ENCODE assay signal across 16 cellular contexts in the genomic region with DNA sequence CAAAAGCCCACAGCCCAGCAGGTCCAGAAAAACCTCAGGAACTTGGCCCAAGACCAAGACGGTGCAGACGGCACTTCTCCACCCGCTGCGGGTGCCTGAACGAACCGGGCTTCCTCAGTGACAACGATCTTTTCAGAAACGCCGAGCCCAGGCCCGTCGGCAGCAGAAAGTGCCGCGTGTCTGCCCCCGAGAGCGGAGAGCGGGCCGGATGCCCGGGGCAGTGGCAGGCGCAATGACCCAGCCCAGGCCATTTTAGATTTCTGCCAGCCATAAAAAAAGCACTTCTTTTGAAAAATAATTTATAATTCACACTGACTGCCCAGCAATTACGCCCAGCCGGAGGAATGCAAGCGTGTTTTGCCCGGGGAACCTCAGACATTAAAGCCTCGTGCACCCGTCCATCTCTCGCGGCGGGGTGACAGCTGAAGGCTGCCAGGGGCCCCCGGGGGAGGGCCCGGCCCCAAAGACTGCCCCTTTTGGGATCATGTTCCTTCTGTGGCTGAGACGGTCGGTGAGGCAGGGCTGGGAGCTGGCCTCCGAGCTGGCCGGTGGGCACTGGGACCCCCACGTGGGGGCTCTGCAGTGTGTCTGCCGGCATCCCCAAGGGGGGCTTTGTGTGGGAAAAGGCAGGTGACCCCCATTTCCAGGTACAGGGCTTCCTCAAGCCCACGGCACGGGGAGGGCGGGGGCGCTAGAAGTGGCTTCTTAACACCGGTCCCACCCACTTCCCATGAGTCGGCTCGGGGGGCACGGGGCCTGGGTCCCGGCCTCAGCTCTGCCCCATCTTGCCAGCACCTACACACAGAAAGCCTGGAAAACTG.
DNase-seq lines count a peak whose midpoint lies in the region; ATAC-seq and TF ChIP-seq lines count a peak whose summit lies in the region.
"Had no signal": no experiment of that assay in that cellular context is flagged by ENCODE, and none has a peak within 500 bp of the region (broad histone marks: within the 10 kb centered on the region; RNA-seq: fewer than 3 reads in every experiment).

No MANE protein-coding gene starts in this region.

- POLR2A ChIA-PET in RWPE1 (lab: Yijun Ruan, JAX; ENCODE audit: low non-redundant PET): no interaction called here

- no peak for TF ChIP-seq EP300 in gastroesophageal sphincter (IDR thresholded peaks at IDR 0.05)

- H2AFZ ChIP-seq in trophoblast cell (ENCODE audit: insufficient read depth, low read length, poor library complexity): no peak overlapping the region

- no peak overlapping the region for H4K12ac ChIP-seq in trophoblast cell (ENCODE audit: low read depth, low read length)

- WGBS in gastroesophageal sphincter (ENCODE audit: low coverage in 1 of 2), 2 donors: no CpG with 5 or more reads among the region's 45 CpGs
- no CpG with 5 or more reads among the region's 45 CpGs for WGBS in trophoblast cell (ENCODE audit: extremely low coverage, insufficient coverage, insufficient read length)

- H3K4me1 ChIP-seq in BLaER1 treated with 17β-estradiol and CSF1 and Interleukin-3, amounts not matched to agents 10 nM and 100 nM: peaks cover 48 to 74% (median 70%) of the 10 kb centered on the region in 10 experiments
- H3K4me1 ChIP-seq in gastroesophageal sphincter (peaks cover 0 to 38% (median 9%) of the 10 kb centered on the region in 3 donors), trophoblast cell (ENCODE audit: control insufficient read depth in 1 of 2, insufficient read depth in 2 of 2, low read length in 2 of 2) (peaks cover 10 to 12% of the 10 kb centered on the region in 2 experiments)

- peak overlapping the region in 4 of 10 experiments; percentile 6 to 35 (median 12); a peak in 4 of 20 replicates for H3K4me3 ChIP-seq in BLaER1 treated with 17β-estradiol and CSF1 and Interleukin-3, amounts not matched to agents 10 nM and 100 nM
- H3K4me3 ChIP-seq in gastroesophageal sphincter: peak overlapping the region in 1 of 2 donors; percentile 18
- H3K4me3 ChIP-seq in trophoblast cell (ENCODE audit: low read depth, low read length): no peak overlapping the region

- H4K91ac ChIP-seq in trophoblast cell (ENCODE audit: low read depth, low read length): no peak overlapping the region

- H2BK120ac ChIP-seq in trophoblast cell (ENCODE audit: insufficient read depth, low read length, poor library complexity): no peak overlapping the region

- CTCF ChIA-PET in RWPE1 (lab: Yijun Ruan, JAX): no interaction called here

- peak overlapping the region in 10 of 11 experiments; percentile 32 to 88 (median 74); a peak in 20 of 22 replicates for H3K9ac ChIP-seq in BLaER1 treated with 17β-estradiol and CSF1 and Interleukin-3, amounts not matched to agents 10 nM and 100 nM
- H3K9ac ChIP-seq in trophoblast cell (ENCODE audit: low read length): no peak overlapping the region

- H2BK12ac ChIP-seq in trophoblast cell (ENCODE audit: low read length): no peak overlapping the region

- H3K27me3 ChIP-seq in BLaER1 treated with 17β-estradiol and CSF1 and Interleukin-3, amounts not matched to agents 10 nM and 100 nM: peaks cover 0 to 59% (median 19%) of the 10 kb centered on the region in 11 experiments; a peak in 16 of 22 replicates
- H3K27me3 ChIP-seq in gastroesophageal sphincter (no peaks in the 10 kb centered on the region), trophoblast cell (ENCODE audit: insufficient read depth, low read length) (no peaks in the 10 kb centered on the region)

- ATAC-seq in gastroesophageal sphincter (peak; percentile 40), GM18909 (IDR thresholded peaks at IDR 0.05; ENCODE audit: poor library complexity, unreplicated experiment) (no peak), HG02610 (IDR thresholded peaks at IDR 0.05; ENCODE audit: unreplicated experiment) (no peak)
- ATAC-seq: T-cell had no signal

- H3K79me1 ChIP-seq in trophoblast cell (ENCODE audit: low read length): peaks cover 2% of the 10 kb centered on the region

- no peak overlapping the region for H4K8ac ChIP-seq in trophoblast cell (ENCODE audit: low read depth, low read length)

- DNase-seq in RWPE1 (ENCODE audit: low spot score): no peak
- DNase-seq in trophoblast cell: peak; percentile 42 to 67
- no peak for DNase-seq in NCI-H345 treated with DMSO at 0.1 percent for 48 hours (lab: John Stamatoyannopoulos, UW; ENCODE audit: unreplicated experiment)
- DNase-seq in NOMO-1 (lab: John Stamatoyannopoulos, UW; ENCODE audit: unreplicated experiment in 2 of 2): no peak
- DNase-seq: activated naive CD4-positive, alpha-beta T cell treated with anti-CD3 and anti-CD28 coated beads for 36 hours; central memory CD4-positive, alpha-beta T cell; HCEC 1CT; KG1; naive B cell; NCI-H1694 treated with DMSO at 0.1 percent for 48 hours; NCI-H526 treated with DMSO at 0.1 percent for 48 hours; T-cell had no signal

- H3K14ac ChIP-seq in trophoblast cell (ENCODE audit: low read length): no peak overlapping the region

- H3K36me3 ChIP-seq in BLaER1 treated with 17β-estradiol and CSF1 and Interleukin-3, amounts not matched to agents 10 nM and 100 nM: peaks cover 4 to 30% (median 13%) of the 10 kb centered on the region in 11 experiments; a peak in 13 of 22 replicates
- H3K36me3 ChIP-seq in gastroesophageal sphincter (peaks cover 0 to 10% of the 10 kb centered on the region in 2 donors), trophoblast cell (ENCODE audit: control insufficient read depth in 1 of 2, insufficient read depth in 2 of 2, low read length in 2 of 2) (no peaks in the 10 kb centered on the region)

- H4K20me1 ChIP-seq in BLaER1 treated with 17β-estradiol and CSF1 and Interleukin-3, amounts not matched to agents 10 nM and 100 nM: peaks cover 0 to 42% (median 0%) of the 10 kb centered on the region in 11 experiments; a peak in 3 of 22 replicates

- no peak overlapping the region for H3K23ac ChIP-seq in trophoblast cell (ENCODE audit: low read length)

- H3K79me2 ChIP-seq in trophoblast cell (ENCODE audit: control insufficient read depth, insufficient read depth, low read length, poor library complexity): peaks cover 3% of the 10 kb centered on the region

- H3K4ac ChIP-seq in trophoblast cell (ENCODE audit: low read depth, low read length): no peak overlapping the region

- H2AK5ac ChIP-seq in trophoblast cell (ENCODE audit: low read length): no peak overlapping the region

- TF ChIP-seq POLR2A in gastroesophageal sphincter (IDR thresholded peaks at IDR 0.05): no peak

- H3K18ac ChIP-seq in trophoblast cell (ENCODE audit: low read length): no peak overlapping the region

- no peak overlapping the region for H2BK5ac ChIP-seq in trophoblast cell (ENCODE audit: low read depth, low read length, poor library complexity)

- TF ChIP-seq CTCF in RWPE1 (conservative IDR thresholded peaks at IDR 0.05; ENCODE audit: low read depth) (no peak), gastroesophageal sphincter (IDR thresholded peaks at IDR 0.05) (no peak)

- H3K9me3 ChIP-seq in BLaER1 treated with 17β-estradiol and CSF1 and Interleukin-3, amounts not matched to agents 10 nM and 100 nM (replicated peaks in 1 of 11): peaks cover 20 to 49% (median 41%) of the 10 kb centered on the region in 11 experiments
- H3K9me3 ChIP-seq in gastroesophageal sphincter: peaks cover 0 to 5% (median 0%) of the 10 kb centered on the region in 3 donors
- peaks cover 13% of the 10 kb centered on the region for H3K9me3 ChIP-seq in trophoblast cell (ENCODE audit: insufficient read depth, low read depth, low read length)

- peak overlapping the region; percentile 76 to 98 (median 95) for H3K4me2 ChIP-seq in BLaER1 treated with 17β-estradiol and CSF1 and Interleukin-3, amounts not matched to agents 10 nM and 100 nM
- no peak overlapping the region for H3K4me2 ChIP-seq in trophoblast cell (ENCODE audit: low read length)

- peak overlapping the region in 10 of 11 experiments; percentile 41 to 99 (median 88); a peak in 18 of 22 replicates for H3K27ac ChIP-seq in BLaER1 treated with 17β-estradiol and CSF1 and Interleukin-3, amounts not matched to agents 10 nM and 100 nM
- peak overlapping the region; percentile 2; the same call in 1 of the 2 replicates for H3K27ac ChIP-seq in RWPE1
- H3K27ac ChIP-seq in gastroesophageal sphincter: peak overlapping the region in 3 of 4 donors; percentile 66 to 70 (median 70)
- no peak overlapping the region for H3K27ac ChIP-seq in trophoblast cell (ENCODE audit: low read depth, low read length)

Comparison
In these comparisons a context has a peak if more than half of its experiments do, and no peak if none do; other contexts are left out.
1. DNase-seq: peak in trophoblast cell (2 of 2); none in RWPE1 (single experiment), NCI-H345 treated with DMSO at 0.1 percent for 48 hours (single experiment) and NOMO-1 (0 of 2).